21 cellular contexts compared by ENCODE assay signal in the genomic region with DNA sequence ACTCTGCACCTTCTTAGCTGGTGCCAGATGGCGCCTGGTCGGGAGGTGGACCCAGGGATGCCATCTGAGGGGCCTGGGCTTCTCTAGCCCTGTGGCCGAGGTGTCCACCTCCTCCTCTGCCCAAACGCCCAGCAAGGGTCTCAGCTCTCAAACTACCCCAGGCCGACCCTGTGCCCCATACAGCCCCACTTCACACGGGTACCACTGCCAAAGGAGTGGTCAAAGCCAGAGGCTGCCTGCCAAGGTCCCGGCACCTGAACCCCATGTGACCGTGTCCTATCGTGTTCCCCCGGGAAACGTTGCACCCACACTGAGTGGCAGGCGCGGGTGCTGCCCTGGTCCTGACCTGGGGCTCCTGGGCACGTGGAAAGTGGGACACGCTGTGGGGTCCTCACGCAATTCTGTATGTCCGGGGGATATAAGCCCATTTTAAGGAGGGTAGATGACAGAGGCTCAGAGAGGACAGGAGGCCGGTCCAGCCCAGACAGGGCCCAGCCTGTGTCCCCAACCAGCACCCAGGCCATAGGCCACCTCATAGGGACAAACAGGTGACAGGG. TPM values are rescaled to one million over a fixed set of nuclear protein-coding genes. Genes with fewer than 3 reads are reported as not detected.
A peak's percentile ranks its signal among the peaks of the same experiment; 100 is the strongest.
DNase-seq lines count a peak whose midpoint lies in the region; ATAC-seq and TF ChIP-seq lines count a peak whose summit lies in the region.
"Had no signal": no experiment of that assay in that cellular context is flagged by ENCODE, and none has a peak within 500 bp of the region (broad histone marks: within the 10 kb centered on the region; RNA-seq: fewer than 3 reads in every experiment).

No MANE protein-coding gene starts in this region.

- no peaks in the 10 kb centered on the region for H3K36me3 Mint-ChIP-seq in dendritic cell treated with granulocyte-macrophage colony-stimulating factor and Interleukin-4, amounts not matched to agents 40 ng/mL and 50 ng/mL, for 4 days (ENCODE audit: low read depth)

- H3K27me3 ChIP-seq in right atrium auricular region (peaks cover 0 to 4% of the 10 kb centered on the region in 2 donors), mucosa of rectum (ENCODE audit: control insufficient read depth in 2 of 2, insufficient read depth in 2 of 2, low read length in 2 of 2) (no peaks in the 10 kb centered on the region)

- no peak for ATAC-seq in HG03097 (IDR thresholded peaks at IDR 0.05; ENCODE audit: low FRiP score, unreplicated experiment)

- no peaks in the 10 kb centered on the region for H3K9me3 Mint-ChIP-seq in dendritic cell treated with granulocyte-macrophage colony-stimulating factor and Interleukin-4, amounts not matched to agents 40 ng/mL and 50 ng/mL, for 4 days

- DNase-seq in cardiac septum (ENCODE audit: low spot score), result peak; percentile 63
- no peak for DNase-seq in right atrium auricular region (ENCODE audit: low spot score)
- no peak for DNase-seq in NAMALWA (ENCODE audit: low spot score)
- no peak for DNase-seq in dedifferentiated amniotic fluid mesenchymal stem cell (ENCODE audit: extremely low spot score)
- DNase-seq: activated CD4-positive, alpha-beta T cell treated with anti-CD3 and anti-CD28 coated beads, Interleukin-2, amount 50 U/mL, for 48 hours; dermis blood vessel endothelial cell; hypothalamus; midbrain; NCI-H1048; NCI-H2029; NCI-H446 treated with DMSO at 0.1 percent for 48 hours; retina had no signal

- H3K27ac Mint-ChIP-seq in dendritic cell treated with granulocyte-macrophage colony-stimulating factor and Interleukin-4, amounts not matched to agents 40 ng/mL and 50 ng/mL, for 4 days, result peak overlapping the region; percentile 50
- H3K27ac Mint-ChIP-seq: CD8-positive, alpha-beta memory T cell had no signal

- H3K27ac ChIP-seq in right atrium auricular region, result no peak overlapping the region
- peak overlapping the region in 1 of 2 donors; percentile 20 for H3K27ac ChIP-seq in mucosa of rectum (ENCODE audit: low read depth in 2 of 2, low read length in 2 of 2)
- H3K27ac ChIP-seq: KMS-11 had no signal

- no peak overlapping the region for H3K4me3 ChIP-seq in right atrium auricular region
- peak overlapping the region; percentile 26 for H3K4me3 ChIP-seq in mucosa of rectum (ENCODE audit: low read length in 2 of 2)

- H3K27me3 Mint-ChIP-seq in dendritic cell treated with granulocyte-macrophage colony-stimulating factor and Interleukin-4, amounts not matched to agents 40 ng/mL and 50 ng/mL, for 4 days, result peaks cover 53% of the 10 kb centered on the region

- no peak for TF ChIP-seq CTCF in right atrium auricular region (IDR thresholded peaks at IDR 0.05)

- H3K4me1 Mint-ChIP-seq in dendritic cell treated with granulocyte-macrophage colony-stimulating factor and Interleukin-4, amounts not matched to agents 40 ng/mL and 50 ng/mL, for 4 days (ENCODE audit: low read depth), result no peaks in the 10 kb centered on the region

- H3K4me1 ChIP-seq in right atrium auricular region (peaks cover 0 to 16% of the 10 kb centered on the region in 2 donors), mucosa of rectum (ENCODE audit: control insufficient read depth in 2 of 2, insufficient read depth in 2 of 2, low read length in 2 of 2) (peaks cover 24 to 36% of the 10 kb centered on the region in 2 donors)

- intact Hi-C loops in cardiac septum (cut with DNase I), result no loop called here
- intact Hi-C loops in dendritic cell treated with granulocyte-macrophage colony-stimulating factor and Interleukin-4, amounts not matched to agents 40 ng/mL and 50 ng/mL, for 4 days (cut with micrococcal nuclease), result no loop called here

- peaks cover 0 to 4% of the 10 kb centered on the region in 2 donors for H3K9me3 ChIP-seq in right atrium auricular region
- H3K9me3 ChIP-seq in mucosa of rectum (ENCODE audit: control insufficient read depth in 2 of 2, low read length in 2 of 2), result no peaks in the 10 kb centered on the region

- no peaks in the 10 kb centered on the region for H3K36me3 ChIP-seq in right atrium auricular region
- H3K36me3 ChIP-seq in mucosa of rectum (ENCODE audit: control insufficient read depth in 2 of 2, insufficient read depth in 2 of 2, low read length in 2 of 2), result no peaks in the 10 kb centered on the region

- H3K4me3 Mint-ChIP-seq in dendritic cell treated with granulocyte-macrophage colony-stimulating factor and Interleukin-4, amounts not matched to agents 40 ng/mL and 50 ng/mL, for 4 days, result no peak overlapping the region

- peak overlapping the region in 1 of 2 donors; percentile 2 for H3K9ac ChIP-seq in mucosa of rectum (ENCODE audit: low read depth in 1 of 2, low read length in 2 of 2)
- H3K9ac ChIP-seq: KMS-11 had no signal

RNA-seq across cellular contexts. Expression of a gene that starts 1.9 kb away (rescaled TPM):
- total RNA-seq in cardiac septum (not detected), right atrium auricular region (not detected)
- total RNA-seq: CD8-positive, alpha-beta memory T cell; Daoy; kidney epithelial cell; RPMI7951; temporal lobe had no signal

RNA-seq across cellular contexts. Expression of a gene that starts 16.0 kb away (rescaled TPM):
- 3.3 TPM for total RNA-seq in cardiac septum
- total RNA-seq in right atrium auricular region, result 1 to 10 TPM in 1 of 2 donors, under 1 TPM in 1; 0.94 to 3.4 TPM
- total RNA-seq: Daoy, RPMI7951 had no signal

RNA-seq across cellular contexts. Expression of a gene that starts 16.3 kb away (rescaled TPM):
- total RNA-seq in cardiac septum (11.3 TPM), right atrium auricular region (1 to 10 TPM; 5.9 to 6.0 TPM)

RNA-seq across cellular contexts. Expression of a gene that starts 19.9 kb away (rescaled TPM):
- total RNA-seq in cardiac septum (12.2 TPM), right atrium auricular region (10 to 100 TPM; 16.2 to 26.2 TPM)

Comparison
In these comparisons a context has a peak if more than half of its experiments do, and no peak if none do; other contexts are left out.
1. H3K4me3 ChIP-seq: peak in mucosa of rectum (2 of 2); none in right atrium auricular region (0 of 2).